Comparison of ENCODE assay signal across 1 cellular context in genomic region chrX:133370719-133371275, GRCh38.
TF ChIP-seq lines count a peak whose summit lies in the region.

No MANE protein-coding gene starts in this region.

TF ChIP-seq in HEK293, 187 proteins besides CTCF, POLR2A, EP300 and RAD21 (continued from another document):
- TF ChIP-seq, protein P1, sequence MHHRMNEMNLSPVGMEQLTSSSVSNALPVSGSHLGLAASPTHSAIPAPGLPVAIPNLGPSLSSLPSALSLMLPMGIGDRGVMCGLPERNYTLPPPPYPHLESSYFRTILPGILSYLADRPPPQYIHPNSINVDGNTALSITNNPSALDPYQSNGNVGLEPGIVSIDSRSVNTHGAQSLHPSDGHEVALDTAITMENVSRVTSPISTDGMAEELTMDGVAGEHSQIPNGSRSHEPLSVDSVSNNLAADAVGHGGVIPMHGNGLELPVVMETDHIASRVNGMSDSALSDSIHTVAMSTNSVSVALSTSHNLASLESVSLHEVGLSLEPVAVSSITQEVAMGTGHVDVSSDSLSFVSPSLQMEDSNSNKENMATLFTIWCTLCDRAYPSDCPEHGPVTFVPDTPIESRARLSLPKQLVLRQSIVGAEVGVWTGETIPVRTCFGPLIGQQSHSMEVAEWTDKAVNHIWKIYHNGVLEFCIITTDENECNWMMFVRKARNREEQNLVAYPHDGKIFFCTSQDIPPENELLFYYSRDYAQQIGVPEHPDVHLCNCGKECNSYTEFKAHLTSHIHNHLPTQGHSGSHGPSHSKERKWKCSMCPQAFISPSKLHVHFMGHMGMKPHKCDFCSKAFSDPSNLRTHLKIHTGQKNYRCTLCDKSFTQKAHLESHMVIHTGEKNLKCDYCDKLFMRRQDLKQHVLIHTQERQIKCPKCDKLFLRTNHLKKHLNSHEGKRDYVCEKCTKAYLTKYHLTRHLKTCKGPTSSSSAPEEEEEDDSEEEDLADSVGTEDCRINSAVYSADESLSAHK (tag by site-specific recombination; IDR thresholded peaks at IDR 0.05), result peak; percentile 75
- TF ChIP-seq ZNF26 (tag by site-specific recombination; IDR thresholded peaks at IDR 0.05) (no peak), ZNF10 (tag by site-specific recombination; IDR thresholded peaks at IDR 0.05) (no peak), ZNF518A (tag by site-specific recombination; conservative IDR thresholded peaks at IDR 0.05; ENCODE audit: low read depth) (no peak), GLI2 (tag by site-specific recombination; IDR thresholded peaks at IDR 0.05; ENCODE audit: borderline replicate concordance, low read depth) (no peak), ZNF514 (tag by site-specific recombination; IDR thresholded peaks at IDR 0.05) (no peak), KLF8 (tag by site-specific recombination; IDR thresholded peaks at IDR 0.05) (no peak), TCF7L2 (IDR thresholded peaks at IDR 0.05; ENCODE audit: borderline replicate concordance, low read depth, low read length) (0 out of 2 replicates have a peak, but pooled peaks have one; percentile 7), ZNF354C (tag by site-specific recombination; IDR thresholded peaks at IDR 0.05; ENCODE audit: borderline replicate concordance, low read depth) (no peak), ZNF404 (tag by site-specific recombination; IDR thresholded peaks at IDR 0.05) (no peak), ZNF768 (tag by site-specific recombination; IDR thresholded peaks at IDR 0.05) (no peak), ZNF140 (tag by site-specific recombination; IDR thresholded peaks at IDR 0.05) (no peak), ZNF561 (tag by site-specific recombination; IDR thresholded peaks at IDR 0.05; ENCODE audit: borderline replicate concordance) (no peak)
- TF ChIP-seq, protein P2, sequence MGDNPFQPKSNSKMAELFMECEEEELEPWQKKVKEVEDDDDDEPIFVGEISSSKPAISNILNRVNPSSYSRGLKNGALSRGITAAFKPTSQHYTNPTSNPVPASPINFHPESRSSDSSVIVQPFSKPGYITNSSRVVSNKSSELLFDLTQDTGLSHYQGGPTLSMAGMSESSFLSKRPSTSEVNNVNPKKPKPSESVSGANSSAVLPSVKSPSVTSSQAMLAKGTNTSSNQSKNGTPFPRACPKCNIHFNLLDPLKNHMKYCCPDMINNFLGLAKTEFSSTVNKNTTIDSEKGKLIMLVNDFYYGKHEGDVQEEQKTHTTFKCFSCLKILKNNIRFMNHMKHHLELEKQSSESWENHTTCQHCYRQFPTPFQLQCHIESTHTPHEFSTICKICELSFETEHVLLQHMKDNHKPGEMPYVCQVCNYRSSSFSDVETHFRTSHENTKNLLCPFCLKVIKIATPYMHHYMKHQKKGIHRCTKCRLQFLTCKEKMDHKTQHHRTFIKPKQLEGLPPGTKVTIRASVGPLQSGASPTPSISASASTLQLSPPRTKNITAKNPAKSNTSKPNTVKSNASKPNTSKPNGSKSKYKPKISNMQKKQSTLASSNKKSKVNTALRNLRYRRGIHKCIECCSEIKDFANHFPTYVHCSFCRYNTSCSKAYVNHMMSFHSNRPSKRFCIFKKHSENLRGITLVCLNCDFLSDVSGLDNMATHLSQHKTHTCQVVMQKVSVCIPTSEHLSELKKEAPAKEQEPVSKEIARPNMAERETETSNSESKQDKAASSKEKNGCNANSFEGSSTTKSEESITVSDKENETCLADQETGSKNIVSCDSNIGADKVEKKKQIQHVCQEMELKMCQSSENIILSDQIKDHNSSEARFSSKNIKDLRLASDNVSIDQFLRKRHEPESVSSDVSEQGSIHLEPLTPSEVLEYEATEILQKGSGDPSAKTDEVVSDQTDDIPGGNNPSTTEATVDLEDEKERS (tag by site-specific recombination; IDR thresholded peaks at IDR 0.05), result no peak
- TF ChIP-seq, protein P3, sequence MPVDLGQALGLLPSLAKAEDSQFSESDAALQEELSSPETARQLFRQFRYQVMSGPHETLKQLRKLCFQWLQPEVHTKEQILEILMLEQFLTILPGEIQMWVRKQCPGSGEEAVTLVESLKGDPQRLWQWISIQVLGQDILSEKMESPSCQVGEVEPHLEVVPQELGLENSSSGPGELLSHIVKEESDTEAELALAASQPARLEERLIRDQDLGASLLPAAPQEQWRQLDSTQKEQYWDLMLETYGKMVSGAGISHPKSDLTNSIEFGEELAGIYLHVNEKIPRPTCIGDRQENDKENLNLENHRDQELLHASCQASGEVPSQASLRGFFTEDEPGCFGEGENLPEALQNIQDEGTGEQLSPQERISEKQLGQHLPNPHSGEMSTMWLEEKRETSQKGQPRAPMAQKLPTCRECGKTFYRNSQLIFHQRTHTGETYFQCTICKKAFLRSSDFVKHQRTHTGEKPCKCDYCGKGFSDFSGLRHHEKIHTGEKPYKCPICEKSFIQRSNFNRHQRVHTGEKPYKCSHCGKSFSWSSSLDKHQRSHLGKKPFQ (tag by site-specific recombination; IDR thresholded peaks at IDR 0.05), result peak; percentile 82
TF ChIP-seq in HEK293: peak in this region for 4.
